In the genomic region with DNA sequence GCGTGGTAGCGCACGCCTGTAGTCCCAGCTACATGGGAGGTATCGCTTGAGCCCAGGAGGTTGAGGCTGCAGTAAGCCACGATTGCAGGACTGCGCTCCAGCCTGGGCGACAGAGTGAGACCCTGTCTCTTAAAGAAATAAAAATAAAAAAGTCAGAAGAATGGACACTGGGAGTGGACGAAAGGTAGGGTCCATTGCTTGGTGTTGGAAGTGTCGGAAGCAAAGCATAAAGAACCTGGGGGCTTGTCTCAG, we compare ENCODE assay signal across 6 cellular contexts. TPM values are rescaled to one million over a fixed set of nuclear protein-coding genes. Genes with fewer than 3 reads are reported as not detected.
A peak's percentile ranks its signal among the peaks of the same experiment; 100 is the strongest.
DNase-seq lines count a peak whose midpoint lies in the region; ATAC-seq, FAIRE-seq and TF ChIP-seq lines count a peak whose summit lies in the region.

No MANE protein-coding gene starts in this region.

- no peaks in the 10 kb centered on the region for H3K27me3 ChIP-seq in BE2C

- H3K4me1 ChIP-seq in BE2C, result peaks cover 6% of the 10 kb centered on the region

- POLR2A ChIA-PET in T-cell (lab: Charles Lee), result no interaction called here

- H3K9me3 ChIP-seq in BE2C, result no peaks in the 10 kb centered on the region

- CTCF ChIA-PET in T-cell (lab: Charles Lee), result no interaction called here

- H3K27me3 Mint-ChIP-seq in T-cell, result no peaks in the 10 kb centered on the region

- peak overlapping the region; percentile 78 to 88 (median 80) for H3K4me3 Mint-ChIP-seq in T-cell

- ATAC-seq in T-cell (replicated peaks in 1 of 4), result peak in 1 of 4 experiments; percentile 19
- peak; percentile 11 for ATAC-seq in left lobe of liver

- H3K36me3 Mint-ChIP-seq in T-cell, result peaks cover 4% of the 10 kb centered on the region

- no peak overlapping the region for H3K27ac Mint-ChIP-seq in T-cell

- H3K4me1 Mint-ChIP-seq in T-cell, result peaks cover 6 to 20% (median 20%) of the 10 kb centered on the region in 3 donors

- peak overlapping the region; percentile 48 for H3K4me3 ChIP-seq in BE2C (ENCODE audit: low read depth, low read length)

- no peak for DNase-seq in BE2C
- DNase-seq in T-cell, result no peak
- DNase-seq in left lobe of liver (ENCODE audit: low spot score), result no peak
- no peak for DNase-seq in HTR-8/SVneo (ENCODE audit: insufficient read length, low spot score)
- DNase-seq in GM19239 (ENCODE audit: insufficient read length, low spot score), result no peak
- DNase-seq in NCI-H146 treated with DMSO at 0.1 percent for 48 hours (lab: John Stamatoyannopoulos, UW; ENCODE audit: unreplicated experiment), result no peak

- H3K9me3 Mint-ChIP-seq in T-cell, result no peaks in the 10 kb centered on the region

- no peak for TF ChIP-seq CTCF in BE2C (IDR thresholded peaks at IDR 0.05; ENCODE audit: low read depth, low read length)

- FAIRE-seq in HTR-8/SVneo (lab: Jason Lieb, UNC), result no peak
- FAIRE-seq in GM19239 (lab: Jason Lieb, UNC), result no peak

- H3K36me3 ChIP-seq in BE2C, result no peaks in the 10 kb centered on the region

RNA-seq across cellular contexts. Expression of gene ARHGAP33, which starts 0.4 kb away (rescaled TPM):
- polyA plus RNA-seq in BE2C (2012; ENCODE audit: insufficient read depth, insufficient read length, low read depth), result 21.1 TPM
- 10 to 100 TPM; 19.7 to 38.5 (median 22.8) TPM for total RNA-seq in T-cell
- 3.6 TPM for total RNA-seq in left lobe of liver

RNA-seq across cellular contexts. Expression of gene PROSER3, which starts 17.0 kb away (rescaled TPM):
- 15.9 TPM for polyA plus RNA-seq in BE2C (2012; ENCODE audit: insufficient read depth, insufficient read length, low read depth)
- total RNA-seq in T-cell (10 to 100 TPM; 31.3 to 52.1 (median 47.8) TPM), left lobe of liver (4.5 TPM)

RNA-seq across cellular contexts. Expression of gene HSPB6, which starts 18.1 kb away (rescaled TPM):
- polyA plus RNA-seq in BE2C (2012; ENCODE audit: insufficient read depth, insufficient read length, low read depth), result 1.1 TPM
- under 1 TPM in 3 of 5 donors, not detected in 2; 0.44 to 0.69 (median 0.51) TPM for total RNA-seq in T-cell
- total RNA-seq in left lobe of liver, result 7.0 TPM

RNA-seq across cellular contexts. Expression of gene LIN37, which starts 26.6 kb away (rescaled TPM):
- polyA plus RNA-seq in BE2C (2012; ENCODE audit: insufficient read depth, insufficient read length, low read depth), result 29.0 TPM
- total RNA-seq in T-cell (10 to 100 TPM; 11.8 to 23.6 (median 22.8) TPM), left lobe of liver (4.7 TPM)

RNA-seq across cellular contexts. Expression of gene PSENEN, which starts 29.5 kb away (rescaled TPM):
- polyA plus RNA-seq in BE2C (2012; ENCODE audit: insufficient read depth, insufficient read length, low read depth), result 58.3 TPM
- total RNA-seq in T-cell (10 to 100 TPM; 21.2 to 33.5 (median 24.5) TPM), left lobe of liver (31.7 TPM)
